Comparison of ENCODE assay signal across 30 cellular contexts in the genomic region with DNA sequence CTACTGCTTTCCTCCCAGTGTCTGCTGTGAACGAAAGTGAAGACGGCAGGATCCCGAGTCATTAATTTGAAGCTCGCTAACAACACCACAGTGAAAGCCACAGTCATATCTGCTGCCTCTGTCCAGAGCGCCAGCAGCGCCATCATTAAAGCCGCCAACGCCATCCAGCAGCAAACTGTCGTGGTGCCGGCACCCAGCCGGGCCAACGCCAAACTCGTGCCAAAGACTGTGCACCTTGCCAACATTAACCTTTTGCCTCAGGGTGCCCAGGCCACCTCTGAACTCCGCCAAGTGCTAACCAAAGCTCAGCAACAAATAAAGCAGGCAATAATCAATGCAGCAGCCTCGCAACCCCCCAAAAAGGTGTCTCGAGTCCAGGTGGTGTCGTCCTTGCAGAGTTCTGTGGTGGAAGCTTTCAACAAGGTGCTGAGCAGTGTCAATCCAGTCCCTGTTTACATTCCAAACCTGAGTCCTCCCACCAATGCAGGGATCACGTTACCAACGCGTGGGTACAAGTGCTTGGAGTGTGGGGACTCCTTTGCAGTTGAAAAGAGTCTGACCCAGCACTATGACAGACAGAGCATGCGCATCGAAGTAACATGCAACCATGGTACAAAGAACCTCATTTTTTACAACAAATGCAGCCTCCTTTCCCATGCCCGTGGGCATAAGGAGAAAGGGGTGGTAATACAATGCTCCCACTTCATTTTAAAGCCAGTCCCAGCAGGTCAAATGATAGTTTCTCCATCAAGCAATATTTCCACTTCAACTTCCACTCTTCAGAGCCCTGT.
"Had no signal": no experiment of that assay in that cellular context is flagged by ENCODE, and none has a peak within 500 bp of the region (broad histone marks: within the 10 kb centered on the region; RNA-seq: fewer than 3 reads in every experiment).

No MANE protein-coding gene starts in this region.

- ATAC-seq: esophagus mucosa; gastroesophageal sphincter; heart left ventricle; left lung; mucosa of descending colon; sciatic nerve; stimulated activated naive CD8-positive, alpha-beta T cell treated with anti-CD3 and anti-CD28 coated beads, Interleukin-15, amount 100 ng/mL, for 72 hours had no signal

- H3K79me2 ChIP-seq: hepatocyte had no signal

- H3K4me3 ChIP-seq: gastroesophageal sphincter, heart left ventricle, hepatocyte, left lung, mucosa of descending colon, prostate gland, right atrium auricular region, smooth muscle cell, suprapubic skin, transverse colon had no signal

- H3K27ac ChIP-seq: epithelial cell of prostate, gastroesophageal sphincter, heart left ventricle, hepatocyte, left lung, neutrophil, prostate gland, right atrium auricular region, suprapubic skin, transverse colon had no signal

- H2AFZ ChIP-seq: hepatocyte had no signal

- H3K4me1 Mint-ChIP-seq: endodermal cell; mesothelial cell of epicardium; naive B cell; neural crest cell; stimulated activated naive CD8-positive, alpha-beta T cell treated with anti-CD3 and anti-CD28 coated beads, Interleukin-15, amount 100 ng/mL, for 72 hours had no signal

- H3K27me3 ChIP-seq: gastroesophageal sphincter, heart left ventricle, hepatocyte, left lung, right atrium auricular region, suprapubic skin, transverse colon had no signal

- H3K4me2 ChIP-seq: hepatocyte, smooth muscle cell had no signal

- H3K4me3 Mint-ChIP-seq: dendritic cell treated with granulocyte-macrophage colony-stimulating factor and Interleukin-4, amounts not matched to agents 40 ng/mL and 50 ng/mL, for 4 days; endodermal cell; mesothelial cell of epicardium; naive B cell; natural killer cell treated with Interleukin-12 subunit alpha and Interleukin-12 subunit beta and Interleukin-15 and Interleukin-18, amount 100 ng/mL, for 72 hours; neural crest cell; stimulated activated naive CD8-positive, alpha-beta T cell treated with anti-CD3 and anti-CD28 coated beads, Interleukin-15, amount 100 ng/mL, for 72 hours had no signal

- H3K36me3 ChIP-seq: gastroesophageal sphincter, heart left ventricle, left lung, neutrophil, prostate gland, right atrium auricular region, suprapubic skin, transverse colon had no signal

- DNase-seq: effector CD8-positive, alpha-beta T cell; endodermal cell; foreskin fibroblast; heart left ventricle; kidney; mesenchymal stem cell; mucosa of descending colon; naive B cell; stimulated activated CD4-positive, alpha-beta T cell treated with anti-CD3 and anti-CD28 coated beads, Interleukin-12 subunit alpha, Interleukin-12 subunit beta, amount 100 ng/mL, for 4 hours; stimulated activated CD4-positive, alpha-beta T cell treated with anti-CD3 and anti-CD28 coated beads, Interleukin-1b, Interleukin-23, amount 100 ng/mL, for 48 hours; stimulated activated CD4-positive, alpha-beta T cell treated with anti-CD3 and anti-CD28 coated beads, Interleukin-4, amount 100 ng/mL, for 1 hour; stimulated activated CD8-positive, alpha-beta memory T cell treated with anti-CD3 and anti-CD28 coated beads, Interleukin-4, amount 100 ng/mL, for 48 hours; stimulated activated naive CD4-positive, alpha-beta T cell; stimulated activated naive CD8-positive, alpha-beta T cell treated with anti-CD3 and anti-CD28 coated beads, Interleukin-15, amount 100 ng/mL, for 72 hours; transverse colon had no signal

- H3K9me3 ChIP-seq: gastroesophageal sphincter, heart left ventricle, neutrophil, prostate gland, right atrium auricular region, suprapubic skin, transverse colon had no signal

- H3K27ac Mint-ChIP-seq: dendritic cell treated with granulocyte-macrophage colony-stimulating factor and Interleukin-4, amounts not matched to agents 40 ng/mL and 50 ng/mL, for 4 days; endodermal cell; mesothelial cell of epicardium; natural killer cell treated with Interleukin-12 subunit alpha and Interleukin-12 subunit beta and Interleukin-15 and Interleukin-18, amount 100 ng/mL, for 72 hours; stimulated activated naive CD8-positive, alpha-beta T cell treated with anti-CD3 and anti-CD28 coated beads, Interleukin-15, amount 100 ng/mL, for 72 hours had no signal

- H3K4me1 ChIP-seq: gastroesophageal sphincter, heart left ventricle, left lung, prostate gland, right atrium auricular region, suprapubic skin, transverse colon had no signal

- FAIRE-seq: kidney had no signal

- H3K9me3 Mint-ChIP-seq: natural killer cell treated with Interleukin-12 subunit alpha and Interleukin-12 subunit beta and Interleukin-15 and Interleukin-18, amount 100 ng/mL, for 72 hours had no signal
